Comparison of ENCODE assay signal across 15 cellular contexts in genomic region chr21:29335720-29336119, GRCh38. TPM values are rescaled to one million over a fixed set of nuclear protein-coding genes. Genes with fewer than 3 reads are reported as not detected.
DNase-seq lines count a peak whose midpoint lies in the region; ATAC-seq, FAIRE-seq and TF ChIP-seq lines count a peak whose summit lies in the region.
"Had no signal": no experiment of that assay in that cellular context is flagged by ENCODE, and none has a peak within 500 bp of the region (broad histone marks: within the 10 kb centered on the region; RNA-seq: fewer than 3 reads in every experiment).

No MANE protein-coding gene starts in this region.

- TF ChIP-seq EP300 in GM12878 (IDR thresholded peaks at IDR 0.05; ENCODE audit: borderline replicate concordance in 1 of 2, control insufficient read depth in 1 of 2, low read depth in 2 of 2, low read length in 2 of 2), result no peak

- H3K36me3 ChIP-seq in GM12878 (ENCODE audit: control insufficient read depth in 2 of 2, insufficient read depth in 2 of 2, low read length in 1 of 2), result peaks cover 0 to 6% of the 10 kb centered on the region in 2 experiments; a peak in 2 of 4 replicates
- peaks cover 1 to 10% of the 10 kb centered on the region in 2 experiments for H3K36me3 ChIP-seq in keratinocyte (ENCODE audit: control insufficient read depth in 2 of 2, extremely low read depth in 1 of 2, insufficient read depth in 2 of 2, low read length in 2 of 2)
- H3K36me3 ChIP-seq in spleen, result peaks cover 0 to 77% (median 18%) of the 10 kb centered on the region in 6 donors
- no peaks in the 10 kb centered on the region for H3K36me3 ChIP-seq in H7 (replicated peaks; ENCODE audit: control insufficient read depth, insufficient read depth, low read length)
- H3K36me3 ChIP-seq: ascending aorta, right atrium auricular region had no signal

- dilution Hi-C loops in keratinocyte (cut with MboI; ENCODE audit: extremely low pct_ligation_motif_present, low sequenced_read_pairs), result no loop called here

- CTCF ChIA-PET in GM12878 (lab: Yijun Ruan, JAX), result interaction anchor here (0.7 to 1.3 kb wide), 5 partner anchors 17 to 308 kb away, joined by 3 to 5 read pairs (median 4); no protein-coding TSS in a partner anchor

- peak; percentile 8 for ATAC-seq in GM12878
- no peak for ATAC-seq in HG02798 (IDR thresholded peaks at IDR 0.05; ENCODE audit: poor library complexity, unreplicated experiment)

- H2AFZ ChIP-seq in GM12878 (ENCODE audit: control insufficient read depth, low read depth, low read length) (no peak overlapping the region), keratinocyte (ENCODE audit: control insufficient read depth, low read length) (no peak overlapping the region)

- POLR2A ChIA-PET in GM12878 (lab: Charles Lee), result no interaction called here

- peak; percentile 31 for DNase-seq in HT1080 (ENCODE audit: low read depth)
- DNase-seq in GM12878 (ENCODE audit: low read depth, low spot score), result no peak
- no peak for DNase-seq in keratinocyte (ENCODE audit: low read depth, low spot score)
- DNase-seq in spleen, result no peak
- no peak for DNase-seq in stimulated activated CD8-positive, alpha-beta memory T cell treated with anti-CD3 and anti-CD28 coated beads, Interleukin-4, amount 100 ng/mL, for 48 hours
- no peak for DNase-seq in H7
- DNase-seq: C1 segment of cervical spinal cord, midbrain, NCI-H1694 treated with DMSO at 0.1 percent for 48 hours, NCI-H82 had no signal

- no peak for TF ChIP-seq RAD21 in GM12878 (IDR thresholded peaks at IDR 0.05; ENCODE audit: insufficient read depth, low read depth, low read length)

- H3K27ac ChIP-seq in C4-2B, result no peak overlapping the region
- H3K27ac ChIP-seq in GM12878 (ENCODE audit: control insufficient read depth, insufficient read depth), result no peak overlapping the region
- H3K27ac ChIP-seq in keratinocyte (ENCODE audit: control insufficient read depth, insufficient read depth, low read length), result no peak overlapping the region
- H3K27ac ChIP-seq in spleen, result no peak overlapping the region
- H3K27ac ChIP-seq: ascending aorta, right atrium auricular region, SK-N-MC had no signal

- TF ChIP-seq POLR2A in GM12878 (IDR thresholded peaks at IDR 0.05; ENCODE audit: low read depth, low read length) (no peak), spleen (IDR thresholded peaks at IDR 0.05) (no peak)

- 0 out of 2 replicates have a peak, but pooled peaks have one; percentile 3 for TF ChIP-seq CTCF in C4-2B (conservative IDR thresholded peaks at IDR 0.05)
- TF ChIP-seq CTCF in GM12878 (IDR thresholded peaks at IDR 0.05 in 2 of 3, conservative IDR thresholded peaks at IDR 0.05 in 1 of 3; ENCODE audit: control insufficient read depth in 2 of 3, extremely low read depth in 1 of 3, insufficient read depth in 1 of 3, low read depth in 3 of 3, low read length in 3 of 3), result 0 out of 6 replicates have a peak, but pooled peaks of 1 of the 3 experiments have one; percentile 5
- TF ChIP-seq CTCF in keratinocyte (optimal IDR thresholded peaks at IDR 0.05 in 1 of 3, IDR thresholded peaks at IDR 0.05 in 1 of 3, conservative IDR thresholded peaks at IDR 0.05 in 1 of 3; ENCODE audit: extremely low read depth in 1 of 3, insufficient read depth in 2 of 3, low read length in 3 of 3), result peak in 1 of 3 experiments; percentile 54
- no peak for TF ChIP-seq CTCF in spleen (IDR thresholded peaks at IDR 0.05 in 8 of 11, conservative IDR thresholded peaks at IDR 0.05 in 3 of 11)

- H4K20me1 ChIP-seq in GM12878 (ENCODE audit: control insufficient read depth, insufficient read depth), result no peaks in the 10 kb centered on the region; the same call in 1 of the 2 replicates
- peaks cover 5% of the 10 kb centered on the region for H4K20me1 ChIP-seq in keratinocyte (ENCODE audit: control insufficient read depth, extremely low read depth, insufficient read depth, low read length)

- H3K4me3 ChIP-seq in GM12878, result no peak overlapping the region
- no peak overlapping the region for H3K4me3 ChIP-seq in keratinocyte (ENCODE audit: control insufficient read depth in 2 of 3, extremely low read depth in 1 of 3, insufficient read depth in 2 of 3, low read depth in 1 of 3, low read length in 3 of 3)
- H3K4me3 ChIP-seq in spleen, result no peak overlapping the region
- H3K4me3 ChIP-seq in H7 (ENCODE audit: insufficient read depth, low read depth, low read length), result no peak overlapping the region
- H3K4me3 ChIP-seq: ascending aorta, right atrium auricular region, SK-N-MC had no signal

- no peaks in the 10 kb centered on the region for H3K9me1 ChIP-seq in keratinocyte (ENCODE audit: control insufficient read depth, extremely low read depth, insufficient read depth, low read length)

- in situ Hi-C loops in GM12878 (cut with MboI), result no loop called here

- SMC1A ChIA-PET in GM12878 (lab: Charles Lee; ENCODE audit: uncharacterized antibody, unreplicated experiment), result interaction anchor here (0.7 to 0.9 kb wide), 3 partner anchors 20 to 271 kb away, joined by 3 read pairs; no protein-coding TSS in a partner anchor

- no TSS peak for BruUV-seq in GM12878 (replicated peaks; lab: Mats Ljungman, UMichigan)

- FAIRE-seq in GM12878 (lab: Jason Lieb, UNC) (no peak), keratinocyte (lab: Jason Lieb, UNC) (peak; percentile 80)

- H3K9me3 ChIP-seq in GM12878 (replicated peaks; ENCODE audit: control insufficient read depth, insufficient read depth, low read length) (no peaks in the 10 kb centered on the region), keratinocyte (ENCODE audit: control insufficient read depth, low read depth, low read length) (no peaks in the 10 kb centered on the region), spleen (no peaks in the 10 kb centered on the region)
- H3K9me3 ChIP-seq: ascending aorta, right atrium auricular region had no signal

- H3K4me2 ChIP-seq in GM12878 (ENCODE audit: control insufficient read depth, insufficient read depth) (no peak overlapping the region), keratinocyte (ENCODE audit: control insufficient read depth, extremely low read depth, insufficient read depth, low read depth, low read length) (peak overlapping the region; percentile 25)

- H3K27me3 ChIP-seq in GM12878 (replicated peaks in 1 of 2; ENCODE audit: control insufficient read depth in 2 of 2, insufficient read depth in 2 of 2, low read length in 1 of 2) (no peaks in the 10 kb centered on the region), keratinocyte (ENCODE audit: control insufficient read depth, extremely low read depth, insufficient read depth, low read length) (no peaks in the 10 kb centered on the region), spleen (replicated peaks in 1 of 7) (no peaks in the 10 kb centered on the region), H7 (ENCODE audit: control insufficient read depth, insufficient read depth, low read length) (no peaks in the 10 kb centered on the region)
- H3K27me3 ChIP-seq: ascending aorta, right atrium auricular region had no signal

- intact Hi-C loops in GM12878 (cut with micrococcal nuclease; ENCODE audit: unreplicated experiment) (no loop called here), spleen (cut with DNase I; ENCODE audit: low total_unique reads) (no loop called here)

- peaks cover 9% of the 10 kb centered on the region for H3K79me2 ChIP-seq in GM12878 (ENCODE audit: control insufficient read depth, insufficient read depth, low read length)
- H3K79me2 ChIP-seq in keratinocyte (ENCODE audit: control insufficient read depth, insufficient read depth, low read length), result peaks cover 72% of the 10 kb centered on the region

- WGBS in GM12878 (ENCODE audit: insufficient coverage, insufficient replicate concordance, low lambda C conversion rate, missing lambda C conversion rate), result 93% methylated on average over 3 of the region's 3 CpGs
- 86 to 92% (median 87%) methylated on average over 3 of the region's 3 CpGs for WGBS in spleen, 5 donors

- H3K9ac ChIP-seq in GM12878 (ENCODE audit: control insufficient read depth, insufficient read depth, low read length) (no peak overlapping the region), keratinocyte (ENCODE audit: control insufficient read depth, extremely low read depth, insufficient read depth, low read length) (no peak overlapping the region)

- RAD21 ChIA-PET in GM12878 (lab: Charles Lee; ENCODE audit: unreplicated experiment), result interaction anchor here (0.8 to 1.1 kb wide), 2 partner anchors 36 to 248 kb away, joined by 3 read pairs; no protein-coding TSS in a partner anchor

- H3K4me1 ChIP-seq in GM12878 (ENCODE audit: control insufficient read depth, insufficient read depth, low read length), result no peaks in the 10 kb centered on the region
- peaks cover 27% of the 10 kb centered on the region for H3K4me1 ChIP-seq in keratinocyte (ENCODE audit: control insufficient read depth, extremely low read depth, insufficient read depth, low read length)
- peaks cover 0 to 48% (median 2%) of the 10 kb centered on the region in 6 donors for H3K4me1 ChIP-seq in spleen

RNA-seq across cellular contexts. Expression of gene BACH1, which starts 37.0 kb away (rescaled TPM):
- total RNA-seq in HT1080 (2014; rRNA removed; shearing (Covaris generic)), result 25.2 and 31.7 TPM in 2 replicates
- 20.4 and 26.8 TPM in 2 replicates for polyA plus RNA-seq in HT1080 (2015; cell fraction: cytosol; rRNA removed)
- polyA plus RNA-seq in HT1080 (2015; cell fraction: nucleus; rRNA removed), result 32.1 and 33.5 TPM in 2 replicates
- total RNA-seq in GM12878 (2013; cell fraction: nucleolus; rRNA removed), result 89.0 and 91.9 TPM in 2 replicates
- total RNA-seq in GM12878 (2014; rRNA removed) (13.8 and 20.1 TPM in 2 replicates), GM12878 (2014; rRNA removed; fragmentation: Illumina TruSeq; extraction: Trizol) (16.9 and 18.1 TPM in 2 replicates), GM12878 (2021) (25.7 TPM in 2 replicates), spleen (100 to 1,000 TPM in 4 of 7 donors, 10 to 100 TPM in 3; 60.5 to 131 (median 102) TPM)
- 10.4 TPM for polyA plus RNA-seq in GM12878 (2011; ENCODE audit: low read depth)
- polyA plus RNA-seq in GM12878 (2011; rRNA removed) (18.8 and 26.6 TPM in 2 replicates), GM12878 (2014; fragmentation: Illumina TruSeq; extraction: Trizol) (10.7 and 11.8 TPM in 2 replicates), GM12878 (2014; fragmentation: Nextera tagmentation; extraction: Ambion mirVana) (1 to 10 TPM; 3.2 to 3.3 TPM), GM12878 (2014; rRNA removed) (5.4 and 7.6 TPM in 2 replicates), GM12878 (2016; fragmentation: Nextera tagmentation; extraction: Ambion mirVana) (10 to 100 TPM in 1 of 2 experiments, 1 to 10 TPM in 1; 9.1 to 10.3 TPM), keratinocyte (25.2 to 33.1 TPM (median 25.8 TPM) in 3 replicates), spleen (1 to 10 TPM; 6.7 to 9.8 (median 7.2) TPM)
- 6.6 and 8.8 TPM in 2 replicates for polyA plus RNA-seq in GM12878 (2011; cell fraction: cytosol; rRNA removed)
- 18.9 TPM in 2 replicates for polyA plus RNA-seq in GM12878 (2011; cell fraction: nucleus; rRNA removed)
- 11.9 and 12.8 TPM in 2 replicates for polyA plus RNA-seq in GM12878 (2012)
- 81.2 and 136 TPM in 2 replicates for polyA minus RNA-seq in GM12878 (2011; rRNA and poly(A)+ RNA removed)
- 17.2 and 23.1 TPM in 2 replicates for polyA minus RNA-seq in GM12878 (2011; cell fraction: cytosol; rRNA and poly(A)+ RNA removed)
- 43.3 and 46.8 TPM in 2 replicates for polyA minus RNA-seq in GM12878 (2011; cell fraction: nucleus; rRNA and poly(A)+ RNA removed)
- 43.7 TPM for polyA plus RNA-seq in keratinocyte (2011; ENCODE audit: low read depth)
- 15.7 and 28.3 TPM in 2 replicates for polyA plus RNA-seq in keratinocyte (2011; cell fraction: cytosol; rRNA removed)
- 32.1 and 36.5 TPM in 2 replicates for polyA plus RNA-seq in keratinocyte (2011; cell fraction: nucleus; rRNA removed)
- polyA plus RNA-seq in keratinocyte (2012; ENCODE audit: low replicate concordance), result 19.3 and 39.7 TPM in 2 replicates
- 55.2 to 158 TPM (median 123 TPM) in 3 replicates for polyA minus RNA-seq in keratinocyte
- 61.0 TPM for polyA minus RNA-seq in keratinocyte (2011; cell fraction: cytosol; rRNA and poly(A)+ RNA removed)
- 55.2 and 102 TPM in 2 replicates for polyA minus RNA-seq in keratinocyte (2011; cell fraction: nucleus; rRNA and poly(A)+ RNA removed)
- 26.4 and 32.7 TPM in 2 replicates for total RNA-seq in H7 (2014; rRNA removed; shearing (Covaris generic))
